22 cellular contexts compared by ENCODE assay signal in the genomic region with DNA sequence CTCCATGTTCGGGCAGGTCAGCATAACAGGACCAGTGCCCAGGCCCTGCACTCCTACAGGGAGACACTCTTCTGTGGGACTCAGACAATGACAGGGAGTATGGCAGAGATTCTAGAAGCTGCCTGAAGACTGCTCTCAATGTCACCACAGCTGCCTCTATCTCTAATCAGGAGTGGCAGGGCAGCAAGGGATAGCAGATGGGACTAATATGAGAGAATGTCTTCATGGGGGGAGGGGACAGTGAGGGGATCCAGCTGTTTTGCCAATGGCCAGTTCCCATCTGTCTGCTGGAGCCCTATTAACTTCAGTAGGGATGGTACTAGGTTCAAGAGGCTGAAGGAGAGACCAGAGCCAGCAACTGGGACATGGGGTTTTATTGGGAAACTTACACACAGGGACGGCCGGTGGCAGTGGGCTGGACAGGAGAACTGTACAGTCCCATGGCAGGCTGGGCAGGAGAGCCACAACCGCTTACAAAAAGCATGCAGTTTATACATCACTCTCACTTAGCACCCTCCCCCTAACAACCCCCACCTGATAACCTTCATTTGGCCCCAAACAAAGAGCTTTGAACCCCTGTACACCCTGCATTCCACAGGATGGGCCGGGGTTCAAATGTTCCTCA. TPM values are rescaled to one million over a fixed set of nuclear protein-coding genes. Genes with fewer than 3 reads are reported as not detected.
A peak's percentile ranks its signal among the peaks of the same experiment; 100 is the strongest.
DNase-seq lines count a peak whose midpoint lies in the region; ATAC-seq and TF ChIP-seq lines count a peak whose summit lies in the region.
"Had no signal": no experiment of that assay in that cellular context is flagged by ENCODE, and none has a peak within 500 bp of the region (broad histone marks: within the 10 kb centered on the region; RNA-seq: fewer than 3 reads in every experiment).

No MANE protein-coding gene starts in this region.

- TF ChIP-seq CTCF in brain (conservative IDR thresholded peaks at IDR 0.05) (no peak), type B pancreatic cell (conservative IDR thresholded peaks at IDR 0.05) (no peak)

- H3K4me1 Mint-ChIP-seq in brain, result peaks cover 75% of the 10 kb centered on the region
- H3K4me1 Mint-ChIP-seq in naive B cell, result peaks cover 48 to 84% (median 71%) of the 10 kb centered on the region in 3 donors
- H3K4me1 Mint-ChIP-seq in type B pancreatic cell (ENCODE audit: unreplicated experiment), result peaks cover 23% of the 10 kb centered on the region

- peak overlapping the region in 4 of 5 experiments; percentile 15 to 98 (median 90) for H3K27ac Mint-ChIP-seq in brain
- peak overlapping the region in 2 of 6 donors; percentile 35 to 47 for H3K27ac Mint-ChIP-seq in naive B cell
- H3K27ac Mint-ChIP-seq in type B pancreatic cell, result peak overlapping the region; percentile 95
- H3K27ac Mint-ChIP-seq: activated CD4-positive, alpha-beta T cell treated with anti-CD3 and anti-CD28 coated beads, Interleukin-2, amount 10 ng/mL, durations not matched to agents 24 days and 14 days had no signal

- DNase-seq in NCI-H69 (lab: John Stamatoyannopoulos, UW), result peak; percentile 22
- no peak for DNase-seq in naive B cell
- no peak for DNase-seq in type B pancreatic cell (ENCODE audit: extremely low spot score, unreplicated experiment)
- DNase-seq in EL, result no peak
- no peak for DNase-seq in NCI-H1092 treated with DMSO at 0.1 percent for 48 hours (lab: John Stamatoyannopoulos, UW)
- no peak for DNase-seq in kidney glomerular epithelial cell (lab: John Stamatoyannopoulos, UW)
- DNase-seq: activated CD4-positive, alpha-beta T cell treated with anti-CD3 and anti-CD28 coated beads, Interleukin-2, amount 10 ng/mL, durations not matched to agents 24 days and 14 days; activated gamma-delta T cell treated with Interleukin-2 at 50 U/mL for 16 hours; AML-193; anterior cingulate cortex; cerebellar nuclear complex; effector CD8-positive, alpha-beta T cell; GDM1; HCEC 1CT; NCI-H187; NCI-H226; NK-92 treated with Interleukin-12 subunit alpha and Interleukin-12 subunit beta, amount 100 ng/mL, for 24 hours; stimulated activated naive CD8-positive, alpha-beta T cell treated with anti-CD3 and anti-CD28 coated beads, Interleukin-15, Interleukin-2, amounts not matched to agents 100 U/mL and 50 U/mL, for 24 hours; SW 1271 had no signal

- H3K9me3 Mint-ChIP-seq in brain (peaks cover 0 to 4% (median 3%) of the 10 kb centered on the region in 5 experiments), naive B cell (no peaks in the 10 kb centered on the region), type B pancreatic cell (no peaks in the 10 kb centered on the region)
- H3K9me3 Mint-ChIP-seq: activated CD4-positive, alpha-beta T cell treated with anti-CD3 and anti-CD28 coated beads, Interleukin-2, amount 10 ng/mL, durations not matched to agents 24 days and 14 days had no signal

- H3K27me3 Mint-ChIP-seq in brain (no peaks in the 10 kb centered on the region), naive B cell (no peaks in the 10 kb centered on the region), type B pancreatic cell (peaks cover 5% of the 10 kb centered on the region)
- H3K27me3 Mint-ChIP-seq: activated CD4-positive, alpha-beta T cell treated with anti-CD3 and anti-CD28 coated beads, Interleukin-2, amount 10 ng/mL, durations not matched to agents 24 days and 14 days had no signal

- peak overlapping the region in 3 of 5 experiments; percentile 17 to 65 (median 25) for H3K4me3 Mint-ChIP-seq in brain
- peak overlapping the region in 5 of 8 donors; percentile 15 to 65 (median 33) for H3K4me3 Mint-ChIP-seq in naive B cell
- H3K4me3 Mint-ChIP-seq in type B pancreatic cell, result no peak overlapping the region
- H3K4me3 Mint-ChIP-seq: activated CD4-positive, alpha-beta T cell treated with anti-CD3 and anti-CD28 coated beads, Interleukin-2, amount 10 ng/mL, durations not matched to agents 24 days and 14 days had no signal

- H3K36me3 Mint-ChIP-seq in brain (no peaks in the 10 kb centered on the region), naive B cell (no peaks in the 10 kb centered on the region), type B pancreatic cell (no peaks in the 10 kb centered on the region)

- ATAC-seq in naive B cell (ENCODE audit: low read depth in 2 of 2) (no peak), GM21381 (IDR thresholded peaks at IDR 0.05; ENCODE audit: unreplicated experiment) (no peak)
- ATAC-seq: sciatic nerve; stimulated activated naive CD8-positive, alpha-beta T cell treated with anti-CD3 and anti-CD28 coated beads, Interleukin-15, Interleukin-2, amounts not matched to agents 100 U/mL and 50 U/mL, for 24 hours had no signal

RNA-seq across cellular contexts. Expression of a gene that starts 2.5 kb away (rescaled TPM):
- polyA plus RNA-seq in brain (ENCODE audit: insufficient read depth, low read depth, low replicate concordance), result 43.1 TPM
- polyA plus RNA-seq in naive B cell (ENCODE audit: low read depth in 6 of 6), result 100 to 1,000 TPM; 146 to 292 (median 225) TPM
- total RNA-seq in type B pancreatic cell (ENCODE audit: low replicate concordance), result 80.3 and 82.1 TPM in 2 replicates
